Comparison of ENCODE assay signal across 21 cellular contexts in genomic region chr11:132802932-132803331, GRCh38.
DNase-seq lines count a peak whose midpoint lies in the region; TF ChIP-seq lines count a peak whose summit lies in the region.
"Had no signal": no experiment of that assay in that cellular context is flagged by ENCODE, and none has a peak within 500 bp of the region (broad histone marks: within the 10 kb centered on the region; RNA-seq: fewer than 3 reads in every experiment).

No MANE protein-coding gene starts in this region.

- H3K4me3 ChIP-seq in endocrine pancreas (ENCODE audit: control insufficient read depth, insufficient read depth, low read length) (peak overlapping the region; percentile 19), Peyer's patch (no peak overlapping the region)
- H3K4me3 ChIP-seq: BLaER1, GM12878, GM23338 had no signal

- no peak overlapping the region for H3K27ac Mint-ChIP-seq in HFFc6
- H3K27ac Mint-ChIP-seq: B cell; CD4-positive, CD25-positive, alpha-beta regulatory T cell; CD8-positive, alpha-beta T cell; GM23338; H9 had no signal

- no peaks in the 10 kb centered on the region; the same call in 1 of the 2 replicates for H3K9me3 Mint-ChIP-seq in HFFc6
- H3K9me3 Mint-ChIP-seq: GM23338 had no signal

- TF ChIP-seq POLR2A in Peyer's patch (IDR thresholded peaks at IDR 0.05): no peak

- DNase-seq in NCI-H82 (lab: John Stamatoyannopoulos, UW) (peak; percentile 3), NCI-H82 treated with DMSO at 0.1 percent for 48 hours (lab: John Stamatoyannopoulos, UW; ENCODE audit: unreplicated experiment) (no peak), left kidney (ENCODE audit: low read depth, low spot score) (peak; percentile 15), Peyer's patch (no peak), NCI-H524 treated with DMSO at 0.1 percent for 48 hours (lab: John Stamatoyannopoulos, UW) (no peak), activated gamma-delta T cell (lab: John Stamatoyannopoulos, UW) (no peak), HFFc6 (no peak)
- DNase-seq: Caco-2; CD4-positive, CD25-positive, alpha-beta regulatory T cell; CD8-positive, alpha-beta T cell; DMS153; DND-41; GDM1; H9 had no signal

- H3K27me3 Mint-ChIP-seq in HFFc6 (ENCODE audit: insufficient read depth): no peaks in the 10 kb centered on the region; the same call in 1 of the 2 replicates
- H3K27me3 Mint-ChIP-seq: B cell; CD4-positive, CD25-positive, alpha-beta regulatory T cell had no signal

- no peak overlapping the region for H3K9ac ChIP-seq in endocrine pancreas (ENCODE audit: control insufficient read depth, insufficient read depth, low read length)
- H3K9ac ChIP-seq: BLaER1 had no signal

- H3K4me1 Mint-ChIP-seq in HFFc6 (ENCODE audit: low read depth): peaks cover 25% of the 10 kb centered on the region
- H3K4me1 Mint-ChIP-seq: B cell; CD4-positive, CD25-positive, alpha-beta regulatory T cell had no signal

- H3K4me1 ChIP-seq in endocrine pancreas (ENCODE audit: control insufficient read depth, insufficient read depth, low read length): no peaks in the 10 kb centered on the region
- no peaks in the 10 kb centered on the region for H3K4me1 ChIP-seq in Peyer's patch
- H3K4me1 ChIP-seq: BLaER1, Caco-2 had no signal

- no peak overlapping the region for H3K27ac ChIP-seq in Peyer's patch
- H3K27ac ChIP-seq: 22Rv1, BLaER1, C4-2B had no signal

- H3K27me3 ChIP-seq in endocrine pancreas (ENCODE audit: control insufficient read depth, insufficient read depth, low read length): no peaks in the 10 kb centered on the region
- H3K27me3 ChIP-seq in Peyer's patch: no peaks in the 10 kb centered on the region
- H3K27me3 ChIP-seq: BLaER1 had no signal

- no peak overlapping the region for H3K4me3 Mint-ChIP-seq in HFFc6
- H3K4me3 Mint-ChIP-seq: B cell; CD4-positive, CD25-positive, alpha-beta regulatory T cell; CD8-positive, alpha-beta T cell; GM23338; H9 had no signal

- H3K36me3 Mint-ChIP-seq in HFFc6 (ENCODE audit: low read depth): peaks cover 5% of the 10 kb centered on the region; the same call in 1 of the 2 replicates
- H3K36me3 Mint-ChIP-seq: CD4-positive, CD25-positive, alpha-beta regulatory T cell; CD8-positive, alpha-beta T cell had no signal

- TF ChIP-seq CTCF in Peyer's patch (IDR thresholded peaks at IDR 0.05): no peak
- no peak for TF ChIP-seq CTCF in HFFc6 (IDR thresholded peaks at IDR 0.05)

- H3K36me3 ChIP-seq in endocrine pancreas (ENCODE audit: control insufficient read depth, insufficient read depth, low read length) (no peaks in the 10 kb centered on the region), Peyer's patch (no peaks in the 10 kb centered on the region)
- H3K36me3 ChIP-seq: BLaER1 had no signal

- H3K9me3 ChIP-seq in endocrine pancreas (ENCODE audit: control insufficient read depth, low read length) (no peaks in the 10 kb centered on the region), Peyer's patch (no peaks in the 10 kb centered on the region)

Comparison
In these comparisons a context has a peak if more than half of its experiments do, and no peak if none do; other contexts are left out.
1. DNase-seq: peak in NCI-H82 (single experiment) and left kidney (single experiment); none in NCI-H82 treated with DMSO at 0.1 percent for 48 hours (single experiment), Peyer's patch (0 of 3), NCI-H524 treated with DMSO at 0.1 percent for 48 hours (single experiment), activated gamma-delta T cell (single experiment) and HFFc6 (single experiment).